Comparison of ENCODE assay signal across 8 cellular contexts in genomic region chr4:1548812-1549637, GRCh38.
DNase-seq lines count a peak whose midpoint lies in the region; ATAC-seq and TF ChIP-seq lines count a peak whose summit lies in the region.
"Not testable (repeated sequence)": the region's sequence is repeated elsewhere in the genome, so short reads cannot be mapped to it uniquely, and the experiment has no call there.

No MANE protein-coding gene starts in this region.

- TF ChIP-seq CTCF in Panc1 (IDR thresholded peaks at IDR 0.05) (peak; percentile 88), retinal pigment epithelial cell (conservative IDR thresholded peaks at IDR 0.05; ENCODE audit: low read depth, low read length) (peak; percentile 81)

- H3K27me3 Mint-ChIP-seq in central memory CD8-positive, alpha-beta T cell: peaks cover 13% of the 10 kb centered on the region
- not testable (repeated sequence) for H3K27me3 Mint-ChIP-seq in immature natural killer cell (ENCODE audit: low read depth in 3 of 3)

- in situ Hi-C loops in Caki2 (cut with HindIII; ENCODE audit: low pct_unique_long_range_greater_than_20kb, low sequenced_read_pairs); Panc1 (cut with HindIII; ENCODE audit: low pct_unique_long_range_greater_than_20kb, low sequenced_read_pairs): not testable (repeated sequence)

- peak overlapping the region; percentile 13 for H3K4me3 Mint-ChIP-seq in central memory CD8-positive, alpha-beta T cell
- H3K4me3 Mint-ChIP-seq in immature natural killer cell: peak overlapping the region in 3 of 5 donors; percentile 39 to 62 (median 45)

- H3K27me3 ChIP-seq in Panc1 (ENCODE audit: control insufficient read depth, insufficient read depth, low read length): not testable (repeated sequence)

- peak; percentile 52 for ATAC-seq in HG02852 (IDR thresholded peaks at IDR 0.05; ENCODE audit: unreplicated experiment)
- ATAC-seq in Panc1: peak; percentile 80
- ATAC-seq in central memory CD8-positive, alpha-beta T cell (replicated peaks; ENCODE audit: extremely low read depth, poor library complexity, severe bottlenecking): peak; percentile 65
- peak; percentile 75 for ATAC-seq in stimulated activated naive CD8-positive, alpha-beta T cell treated with anti-CD3 and anti-CD28 coated beads, Interleukin-15, Interleukin-2, amounts not matched to agents 100 U/mL and 50 U/mL, for 24 hours

- H3K4me1 ChIP-seq in Panc1 (ENCODE audit: control insufficient read depth, insufficient read depth, low read length): peaks cover 10% of the 10 kb centered on the region; the same call in 1 of the 2 replicates

- H3K27ac Mint-ChIP-seq in central memory CD8-positive, alpha-beta T cell (ENCODE audit: low read depth); immature natural killer cell: not testable (repeated sequence)

- H3K4me1 Mint-ChIP-seq in central memory CD8-positive, alpha-beta T cell: peaks cover 13% of the 10 kb centered on the region
- not testable (repeated sequence) for H3K4me1 Mint-ChIP-seq in immature natural killer cell

- POLR2A ChIA-PET in Panc1 (lab: Charles Lee): not testable (repeated sequence)

- intact Hi-C loops in Panc1 (cut with micrococcal nuclease; ENCODE audit: unreplicated experiment): not testable (repeated sequence)

- CTCF ChIA-PET in Panc1 (lab: Charles Lee): not testable (repeated sequence)

- H3K27ac ChIP-seq in Panc1 (ENCODE audit: low read length): not testable (repeated sequence)

- BruUV-seq in Panc1 (replicated peaks; lab: Mats Ljungman, UMichigan): not testable (repeated sequence)

- not testable (repeated sequence) for H3K36me3 Mint-ChIP-seq in central memory CD8-positive, alpha-beta T cell (ENCODE audit: insufficient read depth); immature natural killer cell

- DNase-seq in Caki2 (ENCODE audit: low read depth): peak; percentile 33
- DNase-seq in Panc1 (ENCODE audit: low read depth, low spot score); retinal pigment epithelial cell (ENCODE audit: low read depth): not testable (repeated sequence)
- DNase-seq in activated CD8-positive, alpha-beta memory T cell treated with anti-CD3 and anti-CD28 coated beads, Interleukin-2, amount 50 U/mL, for 24 hours (ENCODE audit: extremely low read depth): peak; percentile 12
- DNase-seq in central memory CD8-positive, alpha-beta T cell (ENCODE audit: low spot score in 2 of 2): peak; percentile 48 to 51
- DNase-seq in immature natural killer cell: peak; percentile 60 to 66 (median 63)
- peak; percentile 76 for DNase-seq in stimulated activated naive CD8-positive, alpha-beta T cell treated with anti-CD3 and anti-CD28 coated beads, Interleukin-15, Interleukin-2, amounts not matched to agents 100 U/mL and 50 U/mL, for 24 hours

- H3K9me3 Mint-ChIP-seq in central memory CD8-positive, alpha-beta T cell; immature natural killer cell: not testable (repeated sequence)

- H3K36me3 ChIP-seq in Panc1 (ENCODE audit: control insufficient read depth, insufficient read depth, low read length): not testable (repeated sequence)

- H3K4me3 ChIP-seq in Panc1 (ENCODE audit: low read depth in 2 of 2, low read length in 2 of 2); retinal pigment epithelial cell (ENCODE audit: low read length): not testable (repeated sequence)

- H3K9me3 ChIP-seq in Panc1 (ENCODE audit: control insufficient read depth, insufficient read depth, low read depth, low read length): not testable (repeated sequence)
